ENCODE assay signal across 8 cellular contexts in the genomic region with DNA sequence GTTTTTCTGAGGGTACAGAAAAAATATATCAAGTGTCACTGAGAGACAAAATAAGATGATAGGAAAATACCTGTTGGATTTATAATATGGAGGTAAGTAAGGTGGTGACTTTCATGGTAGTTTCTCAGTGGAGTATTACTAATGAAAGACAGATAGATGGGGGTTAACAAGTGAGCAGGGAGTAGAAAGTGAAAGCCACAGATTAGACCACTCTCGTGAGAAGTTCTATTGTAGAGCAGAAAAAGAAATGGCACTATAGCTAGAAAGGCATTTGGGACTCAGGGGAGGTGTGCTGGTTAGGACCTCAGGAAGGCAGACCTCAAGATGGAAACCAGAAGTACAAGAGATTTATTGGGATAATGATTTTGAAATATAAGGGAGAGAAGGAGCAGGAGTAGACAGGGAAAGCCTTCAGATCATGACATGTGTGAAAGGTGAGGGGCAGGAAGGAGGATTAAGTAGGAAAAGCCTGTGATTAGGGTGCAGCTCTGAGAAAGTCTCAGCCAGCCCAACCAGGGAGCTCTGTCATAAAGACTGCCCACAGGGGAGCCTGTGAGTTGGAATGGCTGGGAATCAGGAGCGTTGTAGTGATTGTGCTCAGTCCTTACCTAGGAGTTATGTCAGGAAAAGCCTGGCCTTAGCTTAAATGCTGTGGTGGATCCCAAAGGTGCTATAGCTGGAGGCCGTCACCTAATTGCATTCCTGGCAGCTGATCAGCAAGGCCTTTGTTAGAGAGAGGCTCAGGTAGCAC.
DNase-seq lines count a peak whose midpoint lies in the region; ATAC-seq lines count a peak whose summit lies in the region.

No MANE protein-coding gene starts in this region.

- in situ Hi-C loops in ACHN (cut with HindIII; ENCODE audit: low pct_ligation_motif_present, low pct_unique_long_range_greater_than_20kb, low sequenced_read_pairs): no loop called here

- ATAC-seq in GM19043 (IDR thresholded peaks at IDR 0.05; ENCODE audit: low read depth, unreplicated experiment) (peak; percentile 86), HG02678 (IDR thresholded peaks at IDR 0.05; ENCODE audit: unreplicated experiment) (peak; percentile 92), HG03565 (IDR thresholded peaks at IDR 0.05; ENCODE audit: unreplicated experiment) (peak; percentile 92)

- DNase-seq in ELF-1 (ENCODE audit: low read depth, low spot score) (peak; percentile 18), ACHN (no peak), NCI-H524 (lab: John Stamatoyannopoulos, UW) (no peak), NCI-H1092 treated with DMSO at 0.1 percent for 48 hours (lab: John Stamatoyannopoulos, UW) (no peak), C1 segment of cervical spinal cord (lab: John Stamatoyannopoulos, UW) (no peak)
